In the genomic region with DNA sequence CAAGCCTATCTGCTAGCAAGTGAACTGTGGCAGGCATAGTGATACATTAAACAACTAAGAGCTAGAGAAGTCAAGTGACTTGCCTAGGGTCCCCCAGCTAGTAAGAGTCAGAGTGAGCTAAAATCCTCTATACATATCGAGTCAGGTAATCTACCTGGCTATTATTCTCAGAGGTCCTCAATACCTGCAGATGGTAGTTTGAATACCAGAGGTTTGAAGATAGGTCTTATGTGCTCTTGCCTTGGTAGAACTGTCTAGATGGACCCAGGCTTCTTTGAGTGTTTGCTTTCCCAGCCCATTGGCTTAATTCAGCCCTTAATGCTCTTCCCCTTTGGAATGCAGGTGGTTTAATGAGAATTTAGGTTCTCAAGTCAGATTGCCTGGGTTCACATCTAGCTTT, we compare ENCODE assay signal across 11 cellular contexts. TPM values are rescaled to one million over a fixed set of nuclear protein-coding genes. Genes with fewer than 3 reads are reported as not detected.
A peak's percentile ranks its signal among the peaks of the same experiment; 100 is the strongest.
DNase-seq lines count a peak whose midpoint lies in the region; ATAC-seq, FAIRE-seq and TF ChIP-seq lines count a peak whose summit lies in the region.
"Had no signal": no experiment of that assay in that cellular context is flagged by ENCODE, and none has a peak within 500 bp of the region (broad histone marks: within the 10 kb centered on the region; RNA-seq: fewer than 3 reads in every experiment).

No MANE protein-coding gene starts in this region.

- H3K27ac Mint-ChIP-seq in activated T-helper 1 cell treated with anti-CD3 and anti-CD28 coated beads, Interleukin-12 subunit alpha, Interleukin-12 subunit beta, Interleukin-2, Interleukin-4 antibody, amounts not matched to agents 30 ng/mL and 10 ng/mL and 1 ng/mL, durations not matched to agents 14 hours and 24 hours and 36 hours: peak overlapping the region; percentile 88
- peak overlapping the region in 2 of 7 donors; percentile 85 to 94 for H3K27ac Mint-ChIP-seq in CD14-positive monocyte

- H3K4me1 ChIP-seq in A549 (peaks cover 8% of the 10 kb centered on the region; the same call in 2 of the 3 replicates), GM23248 (ENCODE audit: insufficient read depth) (peaks cover 8% of the 10 kb centered on the region; the same call in 1 of the 2 replicates), iPS-20b (ENCODE audit: insufficient read depth, low read length) (peaks cover 10% of the 10 kb centered on the region), right cardiac atrium (ENCODE audit: control insufficient read depth, insufficient read depth, low read length) (peaks cover 8% of the 10 kb centered on the region)

- peak overlapping the region; percentile 88 for H3K4me2 ChIP-seq in A549
- H3K4me2 ChIP-seq in GM23248 (ENCODE audit: unreplicated experiment): peak overlapping the region; percentile 86

- TF ChIP-seq CTCF in A549 (IDR thresholded peaks at IDR 0.05) (no peak), CD14-positive monocyte (IDR thresholded peaks at IDR 0.05) (no peak), GM10248 (IDR thresholded peaks at IDR 0.05; ENCODE audit: control extremely low read depth, extremely low read depth, low read depth, missing control alignments) (no peak)

- in situ Hi-C loops in GM23248 (cut with MboI): no loop called here

- H3F3A ChIP-seq in GM23248 (ENCODE audit: insufficient read depth): no peaks in the 10 kb centered on the region; the same call in 1 of the 2 replicates

- CTCF ChIA-PET in A549 (lab: Yijun Ruan, JAX): interaction anchor here (1.2 to 3.0 kb wide), 4 partner anchors 11 to 75 kb away, joined by 4 to 8 read pairs (median 6); no protein-coding TSS in a partner anchor
- CTCF ChIA-PET in GM10248 (lab: Yijun Ruan, JAX): interaction anchor here (1.4 to 2.4 kb wide), 3 partner anchors 9 to 412 kb away, joined by 3 to 9 read pairs (median 4); partner anchors contain the start of gene SCAND1

- peak overlapping the region; percentile 90 for H3K4me3 Mint-ChIP-seq in activated T-helper 1 cell treated with anti-CD3 and anti-CD28 coated beads, Interleukin-12 subunit alpha, Interleukin-12 subunit beta, Interleukin-2, Interleukin-4 antibody, amounts not matched to agents 30 ng/mL and 10 ng/mL and 1 ng/mL, durations not matched to agents 14 hours and 24 hours and 36 hours
- peak overlapping the region in 1 of 2 donors; percentile 88 for H3K4me3 Mint-ChIP-seq in CD14-positive monocyte

- H3K4me1 Mint-ChIP-seq in activated T-helper 1 cell treated with anti-CD3 and anti-CD28 coated beads, Interleukin-12 subunit alpha, Interleukin-12 subunit beta, Interleukin-2, Interleukin-4 antibody, amounts not matched to agents 30 ng/mL and 10 ng/mL and 1 ng/mL, durations not matched to agents 14 hours and 24 hours and 36 hours (ENCODE audit: low read depth): peaks cover 12% of the 10 kb centered on the region
- peaks cover 15% of the 10 kb centered on the region for H3K4me1 Mint-ChIP-seq in CD14-positive monocyte

- no peak overlapping the region for H3K9ac ChIP-seq in GM23248
- peak overlapping the region; percentile 94; the same call in 1 of the 2 replicates for H3K9ac ChIP-seq in iPS-20b (ENCODE audit: low read depth, low read length)

- H3K27ac ChIP-seq in A549: peak overlapping the region in 1 of 2 experiments; percentile 99; a peak in 3 of 6 replicates
- H3K27ac ChIP-seq in GM23248: no peak overlapping the region
- H3K27ac ChIP-seq in iPS-20b (ENCODE audit: low read length): peak overlapping the region; percentile 90
- no peak overlapping the region for H3K27ac ChIP-seq in right cardiac atrium (ENCODE audit: low read length)

- TF ChIP-seq RAD21 in A549 (conservative IDR thresholded peaks at IDR 0.05 in 1 of 2, IDR thresholded peaks at IDR 0.05 in 1 of 2): no peak

- H2AFZ ChIP-seq in GM23248: no peak overlapping the region

- no peak for TF ChIP-seq POLR2A in A549 (IDR thresholded peaks at IDR 0.05; ENCODE audit: low read length)

- no peak for FAIRE-seq in A549 (lab: Jason Lieb, UNC)
- FAIRE-seq: pancreas had no signal

- no peaks in the 10 kb centered on the region for H3K9me3 Mint-ChIP-seq in activated T-helper 1 cell treated with anti-CD3 and anti-CD28 coated beads, Interleukin-12 subunit alpha, Interleukin-12 subunit beta, Interleukin-2, Interleukin-4 antibody, amounts not matched to agents 30 ng/mL and 10 ng/mL and 1 ng/mL, durations not matched to agents 14 hours and 24 hours and 36 hours
- H3K9me3 Mint-ChIP-seq in CD14-positive monocyte: no peaks in the 10 kb centered on the region

- H3K9me3 ChIP-seq in A549 (no peaks in the 10 kb centered on the region), GM23248 (ENCODE audit: low read depth) (no peaks in the 10 kb centered on the region), iPS-20b (ENCODE audit: insufficient read depth, low read depth, low read length) (no peaks in the 10 kb centered on the region), right cardiac atrium (ENCODE audit: control insufficient read depth, low read length) (no peaks in the 10 kb centered on the region)
- H3K9me3 ChIP-seq: pancreas had no signal

- POLR2A ChIA-PET in A549 (lab: Yijun Ruan, JAX): no interaction called here
- POLR2A ChIA-PET in GM10248 (lab: Yijun Ruan, JAX): no interaction called here

- no peak for DNase-seq in A549 (ENCODE audit: low read depth in 1 of 2, low spot score in 1 of 2)
- no peak for DNase-seq in GM23248
- DNase-seq in activated T-helper 1 cell treated with anti-CD3 and anti-CD28 coated beads, Interleukin-12 subunit alpha, Interleukin-12 subunit beta, Interleukin-2, Interleukin-4 antibody, amounts not matched to agents 30 ng/mL and 10 ng/mL and 1 ng/mL, durations not matched to agents 14 hours and 24 hours and 36 hours (ENCODE audit: low spot score): no peak
- no peak for DNase-seq in CD14-positive monocyte (ENCODE audit: low spot score)
- DNase-seq in GM10248 (ENCODE audit: extremely low spot score): no peak
- DNase-seq in right cardiac atrium: no peak
- DNase-seq: hippocampal formation, NCI-H1417 had no signal

- H3K4me3 ChIP-seq in A549 (peak overlapping the region; percentile 99; the same call in 2 of the 3 replicates), GM23248 (peak overlapping the region; percentile 95; the same call in 1 of the 2 replicates), iPS-20b (ENCODE audit: low read length) (peak overlapping the region; percentile 97), right cardiac atrium (ENCODE audit: low read length) (no peak overlapping the region)

- peaks cover 6% of the 10 kb centered on the region for H3K36me3 Mint-ChIP-seq in activated T-helper 1 cell treated with anti-CD3 and anti-CD28 coated beads, Interleukin-12 subunit alpha, Interleukin-12 subunit beta, Interleukin-2, Interleukin-4 antibody, amounts not matched to agents 30 ng/mL and 10 ng/mL and 1 ng/mL, durations not matched to agents 14 hours and 24 hours and 36 hours (ENCODE audit: low read depth)
- peaks cover 16 to 20% of the 10 kb centered on the region in 2 donors for H3K36me3 Mint-ChIP-seq in CD14-positive monocyte

- no peaks in the 10 kb centered on the region for H3K27me3 Mint-ChIP-seq in activated T-helper 1 cell treated with anti-CD3 and anti-CD28 coated beads, Interleukin-12 subunit alpha, Interleukin-12 subunit beta, Interleukin-2, Interleukin-4 antibody, amounts not matched to agents 30 ng/mL and 10 ng/mL and 1 ng/mL, durations not matched to agents 14 hours and 24 hours and 36 hours (ENCODE audit: insufficient read depth)
- H3K27me3 Mint-ChIP-seq in CD14-positive monocyte (ENCODE audit: low read depth in 3 of 3): peaks cover 0 to 1% (median 0%) of the 10 kb centered on the region in 3 donors

- H4K20me1 ChIP-seq in GM23248 (ENCODE audit: insufficient read depth): no peaks in the 10 kb centered on the region

- no peak for ATAC-seq in A549
- ATAC-seq in HG03045 (IDR thresholded peaks at IDR 0.05; ENCODE audit: unreplicated experiment): no peak
- no peak for ATAC-seq in right cardiac atrium

- WGBS in A549 (ENCODE audit: missing lambda C conversion rate): 95% methylated on average over 1 of the region's 1 CpG
- WGBS in GM23248 (ENCODE audit: low coverage in 1 of 2, low lambda C conversion rate in 2 of 2, missing lambda C conversion rate in 2 of 2), 2 experiments: 93 to 96% methylated on average over 1 of the region's 1 CpG
- 94% methylated on average over 1 of the region's 1 CpG for WGBS in right cardiac atrium

- H3K36me3 ChIP-seq in GM23248 (ENCODE audit: low read depth) (peaks cover 15% of the 10 kb centered on the region; the same call in 1 of the 2 replicates), iPS-20b (ENCODE audit: insufficient read depth, low read depth, low read length) (peaks cover 42% of the 10 kb centered on the region)

- intact Hi-C loops in activated T-helper 1 cell treated with anti-CD3 and anti-CD28 coated beads, Interleukin-12 subunit alpha, Interleukin-12 subunit beta, Interleukin-2, Interleukin-4 antibody, amounts not matched to agents 30 ng/mL and 10 ng/mL and 1 ng/mL, durations not matched to agents 14 hours and 24 hours and 36 hours (cut with micrococcal nuclease): loop anchor here (1.0 to 5.0 kb wide), 10 partner anchors 59 to 1551 kb away; partner anchors contain the start of genes CEP250, EIF6, NCOA6 and NFS1
- intact Hi-C loops in CD14-positive monocyte (cut with micrococcal nuclease): loop anchor here in 1 of 2 donors (2.0 kb wide), 2 partner anchors 74 to 88 kb away; partner anchors contain the start of gene CEP250
- intact Hi-C loops in right cardiac atrium (cut with DNase I): no loop called here

- no peaks in the 10 kb centered on the region for H3K9me2 ChIP-seq in GM23248 (ENCODE audit: insufficient read depth)

- no peaks in the 10 kb centered on the region for H3K27me3 ChIP-seq in GM23248 (replicated peaks; ENCODE audit: insufficient read depth)
- no peaks in the 10 kb centered on the region for H3K27me3 ChIP-seq in iPS-20b (ENCODE audit: insufficient read depth, low read length)
- H3K27me3 ChIP-seq in right cardiac atrium (ENCODE audit: control insufficient read depth, insufficient read depth): no peaks in the 10 kb centered on the region
- H3K27me3 ChIP-seq: pancreas had no signal

- no peak for TF ChIP-seq EP300 in A549 (IDR thresholded peaks at IDR 0.05)

- peaks cover 20% of the 10 kb centered on the region for H3K79me2 ChIP-seq in GM23248 (ENCODE audit: insufficient read depth)

RNA-seq across cellular contexts. Expression of gene ERGIC3, which starts 1.1 kb away (rescaled TPM):
- polyA plus RNA-seq in A549 (2011; rRNA removed): 343 and 379 TPM in 2 replicates
- polyA plus RNA-seq in A549 (2012; cell fraction: cytosol; rRNA removed): 344 and 384 TPM in 2 replicates
- polyA plus RNA-seq in A549 (2012; cell fraction: nucleus; rRNA removed): 391 and 438 TPM in 2 replicates
- 228 to 252 TPM (median 239 TPM) in 3 replicates for polyA plus RNA-seq in A549 (2017; fragmentation: RNase III; extraction: RNeasy Plus Mini Kit Qiagen cat#74134 plus additional on column Dnase treatment)
- polyA minus RNA-seq in A549 (2011; rRNA and poly(A)+ RNA removed): 249 and 328 TPM in 2 replicates
- total RNA-seq in GM23248 (2014; rRNA removed; shearing (Covaris generic)): 345 and 477 TPM in 2 replicates
- 261 and 262 TPM in 2 replicates for polyA plus RNA-seq in GM23248 (2016; fragmentation: Nextera tagmentation; extraction: Ambion mirVana)
- total RNA-seq in activated T-helper 1 cell treated with anti-CD3 and anti-CD28 coated beads, Interleukin-12 subunit alpha, Interleukin-12 subunit beta, Interleukin-2, Interleukin-4 antibody, amounts not matched to agents 30 ng/mL and 10 ng/mL and 1 ng/mL, durations not matched to agents 14 hours and 24 hours and 36 hours: 132 and 137 TPM in 2 replicates
- 100 to 1,000 TPM; 128 to 130 TPM for polyA plus RNA-seq in CD14-positive monocyte
- total RNA-seq in right cardiac atrium: 100 to 1,000 TPM; 129 to 138 (median 133) TPM
- polyA plus RNA-seq in right cardiac atrium: 83.7 TPM

RNA-seq across cellular contexts. Expression of gene C20orf173, which starts 13.5 kb away (rescaled TPM):
- polyA plus RNA-seq in A549 (2011; rRNA removed) (not detected in 2 replicates), A549 (2017; fragmentation: RNase III; extraction: RNeasy Plus Mini Kit Qiagen cat#74134 plus additional on column Dnase treatment) (not detected in 3 replicates), GM23248 (2016; fragmentation: Nextera tagmentation; extraction: Ambion mirVana) (not detected in 2 replicates), CD14-positive monocyte (not detected), right cardiac atrium (not detected)
- polyA plus RNA-seq in A549 (2012; cell fraction: cytosol; rRNA removed): not detected in 2 replicates
- not detected in 2 replicates for polyA plus RNA-seq in A549 (2012; cell fraction: nucleus; rRNA removed)
- polyA minus RNA-seq in A549 (2011; rRNA and poly(A)+ RNA removed): not detected in 2 replicates
- total RNA-seq in GM23248 (2014; rRNA removed; shearing (Covaris generic)): not detected in 2 replicates
- not detected in 2 replicates for total RNA-seq in activated T-helper 1 cell treated with anti-CD3 and anti-CD28 coated beads, Interleukin-12 subunit alpha, Interleukin-12 subunit beta, Interleukin-2, Interleukin-4 antibody, amounts not matched to agents 30 ng/mL and 10 ng/mL and 1 ng/mL, durations not matched to agents 14 hours and 24 hours and 36 hours
- total RNA-seq in right cardiac atrium: not detected
- total RNA-seq: pancreas had no signal
- polyA plus RNA-seq: pancreas had no signal
